Comparison of ENCODE assay signal across 22 cellular contexts in the genomic region with DNA sequence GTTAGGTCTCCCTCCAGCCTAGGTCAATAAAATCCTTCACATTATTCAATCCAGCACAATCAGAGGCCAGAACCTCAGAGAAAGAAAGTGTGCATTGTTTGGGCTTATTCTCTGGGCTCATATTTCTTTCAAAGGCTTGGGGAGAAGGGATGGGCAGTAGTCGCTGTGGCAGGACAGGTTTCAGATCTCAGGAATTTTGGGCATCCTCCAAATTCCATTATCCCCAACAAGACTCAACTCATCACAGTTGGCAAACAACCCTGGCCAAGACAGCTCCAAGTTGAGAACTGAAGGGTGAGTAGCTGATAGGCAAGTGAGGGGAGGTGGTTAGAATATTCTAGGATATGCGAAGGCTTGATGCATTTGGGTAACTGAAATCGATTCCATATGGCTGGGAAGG.
"Had no signal": no experiment of that assay in that cellular context is flagged by ENCODE, and none has a peak within 500 bp of the region (broad histone marks: within the 10 kb centered on the region; RNA-seq: fewer than 3 reads in every experiment).

No MANE protein-coding gene starts in this region.

- H3K27ac ChIP-seq: heart right ventricle, neutrophil, ovary, testis, vagina had no signal

- H3K9me3 ChIP-seq: heart right ventricle, neutrophil, ovary, testis, vagina had no signal

- H3K36me3 ChIP-seq: heart right ventricle, neutrophil, ovary, vagina had no signal

- DNase-seq: activated B cell treated with CpG ODN at 0.5 μM for 24 hours; activated CD4-positive, alpha-beta T cell treated with anti-CD3 and anti-CD28 coated beads for 36 hours; activated CD4-positive, alpha-beta T cell treated with anti-CD3 and anti-CD28 coated beads, Interleukin-2, amount 50 U/mL, for 48 hours; activated CD8-positive, alpha-beta memory T cell treated with anti-CD3 and anti-CD28 coated beads, Interleukin-2, amount 50 U/mL, for 48 hours; activated naive CD4-positive, alpha-beta T cell treated with Interleukin-2 at 50 U/mL for 16 hours; activated naive CD8-positive, alpha-beta T cell treated with anti-CD3 and anti-CD28 coated beads, Interleukin-2, amount 10 ng/mL, durations not matched to agents 7 days and 5 days; activated T-cell treated with anti-CD3 and anti-CD28 coated beads, Interleukin-2, amount 50 U/mL, for 4 hours; amniotic stem cell; effector CD4-positive, alpha-beta T cell; heart right ventricle; islet precursor cell; left colon; mesenchymal stem cell; ovary; right cardiac atrium; stimulated activated CD4-positive, alpha-beta T cell treated with anti-CD3 and anti-CD28 coated beads, Interleukin-1b, Interleukin-23, amount 100 ng/mL, for 48 hours; stimulated activated naive B cell treated with anti-CD40 and anti-IgM and Interleukin-4, amounts not matched to agents 10 μg/mL and 1 μg/mL and 100 μg/mL, for 72 hours; T-helper 17 cell; testis had no signal

- H3K27me3 ChIP-seq: ovary, testis, vagina had no signal

- H3K4me1 ChIP-seq: heart right ventricle, testis had no signal

- H3K4me3 ChIP-seq: heart right ventricle, ovary, skin epidermis, testis, vagina had no signal

- ATAC-seq: activated CD4-positive, alpha-beta T cell treated with anti-CD3 and anti-CD28 coated beads for 36 hours; activated T-cell treated with anti-CD3 and anti-CD28 coated beads, Interleukin-2, amount 50 U/mL, for 4 hours; heart right ventricle; left colon; right cardiac atrium; stimulated activated naive B cell treated with anti-CD40 and anti-IgM and Interleukin-4, amounts not matched to agents 10 μg/mL and 1 μg/mL and 100 μg/mL, for 72 hours; T-helper 17 cell had no signal
